In genomic region chr16:8963825-8964441, GRCh38 we compare ENCODE assay signal across 1 cellular context.
TF ChIP-seq lines count a peak whose summit lies in the region.

Gene USP7, minus strand, starts transcription at chr16:8963906. Its CDS starts 621 bp downstream, at chr16:8963285.

TF ChIP-seq in HepG2, 621 proteins besides CTCF, POLR2A, EP300 and RAD21 (continued from another document and continues in another):
- TF ChIP-seq ZBTB43 (CRISPR knock-in tag; conservative IDR thresholded peaks at IDR 0.05): no peak; the same call in 1 of the 2 replicates
- no peak for TF ChIP-seq ZNF317 (CRISPR knock-in tag; IDR thresholded peaks at IDR 0.05)
- TF ChIP-seq ZNF577 (CRISPR knock-in tag; IDR thresholded peaks at IDR 0.05; ENCODE audit: borderline replicate concordance, low read depth): no peak
- TF ChIP-seq ZBTB3 (CRISPR knock-in tag; IDR thresholded peaks at IDR 0.05; ENCODE audit: borderline replicate concordance, low read depth): no peak
- no peak for TF ChIP-seq GABPA (IDR thresholded peaks at IDR 0.05; ENCODE audit: low read depth, low read length)
- peak; percentile 31; the same call in 1 of the 2 replicates for TF ChIP-seq GABPA (CRISPR knock-in tag; IDR thresholded peaks at IDR 0.05; ENCODE audit: low read depth)
- TF ChIP-seq NFE2 (CRISPR knock-in tag; IDR thresholded peaks at IDR 0.05): no peak
- TF ChIP-seq ZBTB8A (CRISPR knock-in tag; IDR thresholded peaks at IDR 0.05; ENCODE audit: borderline replicate concordance, low read depth): no peak
- no peak for TF ChIP-seq RFX5 (IDR thresholded peaks at IDR 0.05; ENCODE audit: low read depth, low read length)
- TF ChIP-seq ZNF253 (CRISPR knock-in tag; IDR thresholded peaks at IDR 0.05; ENCODE audit: borderline replicate concordance): no peak
- no peak for TF ChIP-seq DNMT3B (CRISPR knock-in tag; conservative IDR thresholded peaks at IDR 0.05)
- TF ChIP-seq ZNF484 (CRISPR knock-in tag; IDR thresholded peaks at IDR 0.05; ENCODE audit: borderline replicate concordance, low read depth): no peak
- TF ChIP-seq CEBPZ (IDR thresholded peaks at IDR 0.05; ENCODE audit: low read length): no peak
- TF ChIP-seq SIX1 (CRISPR knock-in tag; IDR thresholded peaks at IDR 0.05; ENCODE audit: borderline replicate concordance): no peak
- TF ChIP-seq ZNF709 (CRISPR knock-in tag; IDR thresholded peaks at IDR 0.05): peak; percentile 69; the same call in 1 of the 2 replicates
- TF ChIP-seq GATAD1 (CRISPR knock-in tag; IDR thresholded peaks at IDR 0.05): no peak
- peak; percentile 89 for TF ChIP-seq GABPB1 (CRISPR knock-in tag; IDR thresholded peaks at IDR 0.05)
- TF ChIP-seq ATF5 (CRISPR knock-in tag; IDR thresholded peaks at IDR 0.05; ENCODE audit: low read depth): no peak
- TF ChIP-seq RXRA (CRISPR knock-in tag; IDR thresholded peaks at IDR 0.05): peak; percentile 31
- no peak for TF ChIP-seq ZNF614 (CRISPR knock-in tag; IDR thresholded peaks at IDR 0.05; ENCODE audit: borderline replicate concordance)
- no peak for TF ChIP-seq ATF7 (IDR thresholded peaks at IDR 0.05)
- TF ChIP-seq ATF7 (CRISPR knock-in tag; IDR thresholded peaks at IDR 0.05): no peak
- TF ChIP-seq PBX2 (CRISPR knock-in tag; IDR thresholded peaks at IDR 0.05): no peak
- no peak for TF ChIP-seq EHMT2 (IDR thresholded peaks at IDR 0.05; ENCODE audit: borderline replicate concordance, low read depth, low read length)
- TF ChIP-seq ZNF414 (CRISPR knock-in tag; IDR thresholded peaks at IDR 0.05): peak; percentile 84
- TF ChIP-seq ZNF136 (CRISPR knock-in tag; IDR thresholded peaks at IDR 0.05; ENCODE audit: low read depth): no peak; the same call in 1 of the 2 replicates
- TF ChIP-seq HNF4G (IDR thresholded peaks at IDR 0.05; ENCODE audit: borderline replicate concordance, low read depth, low read length): no peak
- TF ChIP-seq HNF4G (CRISPR knock-in tag; IDR thresholded peaks at IDR 0.05; ENCODE audit: borderline replicate concordance, low read depth): no peak
- TF ChIP-seq ZNF546 (CRISPR knock-in tag; conservative IDR thresholded peaks at IDR 0.05): peak; percentile 86; the same call in 1 of the 2 replicates
- TF ChIP-seq ELF3 (CRISPR knock-in tag; IDR thresholded peaks at IDR 0.05): peak; percentile 62
- TF ChIP-seq ZNF652 (CRISPR knock-in tag; IDR thresholded peaks at IDR 0.05; ENCODE audit: borderline replicate concordance, low read depth): no peak
- TF ChIP-seq ATF2 (CRISPR knock-in tag; IDR thresholded peaks at IDR 0.05): peak; percentile 56; the same call in 1 of the 2 replicates
- TF ChIP-seq ZNF274 (CRISPR knock-in tag; IDR thresholded peaks at IDR 0.05): peak; percentile 35; the same call in 1 of the 2 replicates
- TF ChIP-seq NFYB (CRISPR knock-in tag; IDR thresholded peaks at IDR 0.05): no peak
- peak; percentile 95 for TF ChIP-seq ZHX1 (CRISPR knock-in tag; IDR thresholded peaks at IDR 0.05; ENCODE audit: low read depth)
- TF ChIP-seq ZNF24 (IDR thresholded peaks at IDR 0.05): no peak
- no peak for TF ChIP-seq MLXIP (CRISPR knock-in tag; IDR thresholded peaks at IDR 0.05; ENCODE audit: borderline replicate concordance)
- no peak for TF ChIP-seq ZFAT (CRISPR knock-in tag; conservative IDR thresholded peaks at IDR 0.05)
- TF ChIP-seq TFDP2 (CRISPR knock-in tag; IDR thresholded peaks at IDR 0.05): peak; percentile 81; the same call in 1 of the 2 replicates
- TF ChIP-seq FOXA3 (CRISPR knock-in tag; IDR thresholded peaks at IDR 0.05): peak; percentile 60; the same call in 1 of the 2 replicates
- no peak for TF ChIP-seq ATAD3A (CRISPR knock-in tag; IDR thresholded peaks at IDR 0.05)
- TF ChIP-seq KLF12 (CRISPR knock-in tag; IDR thresholded peaks at IDR 0.05; ENCODE audit: borderline replicate concordance): peak; percentile 87; the same call in 1 of the 2 replicates
- TF ChIP-seq TP53 (CRISPR knock-in tag; conservative IDR thresholded peaks at IDR 0.05): no peak
- peak; percentile 15; the same call in 1 of the 2 replicates for TF ChIP-seq HCFC1 (IDR thresholded peaks at IDR 0.05; ENCODE audit: low read depth, low read length)
- TF ChIP-seq ZNF660 (CRISPR knock-in tag; IDR thresholded peaks at IDR 0.05; ENCODE audit: borderline replicate concordance, low read depth): no peak
- peak; percentile 67 for TF ChIP-seq MEF2D (CRISPR knock-in tag; IDR thresholded peaks at IDR 0.05)
- TF ChIP-seq CERS6 (CRISPR knock-in tag; IDR thresholded peaks at IDR 0.05): no peak
- no peak for TF ChIP-seq ZKSCAN8 (CRISPR knock-in tag; IDR thresholded peaks at IDR 0.05; ENCODE audit: borderline replicate concordance)
- peak; percentile 44 for TF ChIP-seq ZNF883 (CRISPR knock-in tag; IDR thresholded peaks at IDR 0.05; ENCODE audit: not compliant biosample characterization)
